Comparison of ENCODE assay signal across 19 cellular contexts in the genomic region with DNA sequence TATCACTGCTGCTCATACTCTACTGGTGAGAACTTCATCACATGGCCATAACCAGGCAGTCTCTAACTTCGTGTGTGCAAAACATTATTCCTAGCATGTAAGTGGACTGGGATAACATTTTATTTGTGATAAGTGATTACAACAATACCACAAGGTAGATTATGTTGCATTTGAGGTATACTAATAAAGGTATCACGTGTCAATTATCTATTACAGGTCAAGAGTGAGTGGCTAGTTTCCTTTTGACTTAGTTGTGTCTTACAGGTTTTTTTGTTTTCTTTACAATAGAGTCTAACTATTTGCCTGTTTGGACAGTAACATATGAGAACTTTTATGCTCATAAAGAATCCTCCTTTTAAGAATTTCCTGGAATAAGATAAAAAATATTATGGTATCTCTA.
DNase-seq lines count a peak whose midpoint lies in the region; ATAC-seq, FAIRE-seq and TF ChIP-seq lines count a peak whose summit lies in the region.
"Had no signal": no experiment of that assay in that cellular context is flagged by ENCODE, and none has a peak within 500 bp of the region (broad histone marks: within the 10 kb centered on the region; RNA-seq: fewer than 3 reads in every experiment).

No MANE protein-coding gene starts in this region.

- FAIRE-seq in HepG2 (lab: Jason Lieb, UNC) (no peak), pancreas (lab: Jason Lieb, UNC) (no peak)
- FAIRE-seq: H1 had no signal

- H2AFZ ChIP-seq in HepG2 (ENCODE audit: low read length) = no peak overlapping the region

- H3K9me3 ChIP-seq in liver (ENCODE audit: control insufficient read depth in 4 of 4, low read length in 3 of 4) = no peaks in the 10 kb centered on the region
- no peaks in the 10 kb centered on the region for H3K9me3 ChIP-seq in HepG2 (ENCODE audit: low read length)
- H3K9me3 ChIP-seq in colonic mucosa = no peaks in the 10 kb centered on the region
- no peaks in the 10 kb centered on the region for H3K9me3 ChIP-seq in pancreas
- H3K9me3 ChIP-seq: MG63, spleen had no signal

- H3K27me3 ChIP-seq in liver (ENCODE audit: control insufficient read depth in 4 of 4, insufficient read depth in 4 of 4, low read length in 3 of 4) (no peaks in the 10 kb centered on the region), HepG2 (ENCODE audit: control insufficient read depth in 1 of 2, insufficient read depth in 2 of 2, low read length in 2 of 2) (no peaks in the 10 kb centered on the region), colonic mucosa (no peaks in the 10 kb centered on the region), pancreas (no peaks in the 10 kb centered on the region)
- H3K27me3 ChIP-seq: MG63, spleen had no signal

- no peak overlapping the region for H3K9ac ChIP-seq in liver (ENCODE audit: low read depth in 1 of 2, low read length in 2 of 2)
- no peak overlapping the region for H3K9ac ChIP-seq in HepG2 (ENCODE audit: insufficient read depth, low read depth, low read length)
- H3K9ac ChIP-seq in colonic mucosa (ENCODE audit: low read depth in 2 of 2, low read length in 2 of 2) = no peak overlapping the region

- ATAC-seq in HepG2 (no peak), HG03432 (IDR thresholded peaks at IDR 0.05; ENCODE audit: unreplicated experiment) (peak; percentile 27), pancreas (no peak)
- ATAC-seq: left ventricle myocardium superior, T-helper 17 cell had no signal

- no peaks in the 10 kb centered on the region for H3K79me2 ChIP-seq in HepG2 (ENCODE audit: insufficient read depth, low read length)

- H3K36me3 ChIP-seq in liver (ENCODE audit: control insufficient read depth in 4 of 4, insufficient read depth in 3 of 4, low read depth in 1 of 4, low read length in 3 of 4) (no peaks in the 10 kb centered on the region), HepG2 (replicated peaks in 1 of 2; ENCODE audit: control insufficient read depth in 1 of 2, insufficient read depth in 2 of 2, low read length in 2 of 2) (no peaks in the 10 kb centered on the region), colonic mucosa (no peaks in the 10 kb centered on the region), pancreas (no peaks in the 10 kb centered on the region)
- H3K36me3 ChIP-seq: MG63, spleen had no signal

- no peak for DNase-seq in HepG2 (ENCODE audit: low spot score)
- no peak for DNase-seq in colonic mucosa
- DNase-seq in pancreas = no peak
- DNase-seq in islet precursor cell = no peak
- no peak for DNase-seq in NCI-H1105 (lab: John Stamatoyannopoulos, UW)
- no peak for DNase-seq in GM10248 (ENCODE audit: extremely low spot score)
- DNase-seq: activated CD4-positive, alpha-beta T cell treated with anti-CD3 and anti-CD28 coated beads, Interleukin-2, amount 10 ng/mL, durations not matched to agents 7 days and 5 days; activated effector memory CD4-positive, alpha-beta T cell treated with Interleukin-2 at 50 U/mL for 16 hours; DND-41; head of caudate nucleus; left ventricle myocardium superior; MG63; spleen; stimulated activated CD4-positive, alpha-beta T cell treated with anti-CD3 and anti-CD28 coated beads, Interleukin-4, amount 100 ng/mL, for 4 hours; T-helper 17 cell had no signal

- CTCF ChIA-PET in HepG2 (lab: Yijun Ruan, JAX; ENCODE audit: low intra/inter-chr PET ratio, low total read pairs) (interaction anchor here (1.4 kb wide), 1 partner anchor 12 kb away, joined by 4 read pairs; no protein-coding TSS in a partner anchor), GM10248 (lab: Yijun Ruan, JAX) (interaction anchor here (1.2 kb wide), 1 partner anchor 10 kb away, joined by 3 read pairs; no protein-coding TSS in a partner anchor)

- 29% methylated on average over 2 of the region's 2 CpGs for WGBS in liver
- WGBS in HepG2 (ENCODE audit: low lambda C conversion rate) = 50% methylated on average over 2 of the region's 2 CpGs
- WGBS in pancreas, 2 donors = 36 to 56% methylated on average over 2 of the region's 2 CpGs

- H3K27ac ChIP-seq in liver (ENCODE audit: low read depth in 1 of 2, low read length in 2 of 2) (peak overlapping the region; percentile 0 to 62), HepG2 (ENCODE audit: extremely low read length, insufficient read depth, low read length) (no peak overlapping the region), colonic mucosa (peak overlapping the region; percentile 24), pancreas (peak overlapping the region in 2 of 4 donors; percentile 7 to 56)
- H3K27ac ChIP-seq: coronary artery, spleen had no signal

- no TSS peak for BruUV-seq in HepG2 (replicated peaks; lab: Mats Ljungman, UMichigan)

- TF ChIP-seq EP300 in HepG2 (IDR thresholded peaks at IDR 0.05; ENCODE audit: low read depth in 2 of 2, low read length in 2 of 2) (no peak), HepG2 (CRISPR knock-in tag; IDR thresholded peaks at IDR 0.05; ENCODE audit: borderline replicate concordance) (no peak)

- H3K4me3 ChIP-seq in liver (ENCODE audit: low read depth in 1 of 3, low read length in 3 of 3) = no peak overlapping the region
- no peak overlapping the region for H3K4me3 ChIP-seq in HepG2 (replicated peaks in 1 of 3; ENCODE audit: insufficient read depth in 1 of 3, low read depth in 2 of 3, low read length in 3 of 3)
- H3K4me3 ChIP-seq in colonic mucosa = no peak overlapping the region
- no peak overlapping the region for H3K4me3 ChIP-seq in pancreas
- H3K4me3 ChIP-seq: coronary artery, MG63, spleen had no signal

- no peak for TF ChIP-seq POLR2A in HepG2 (IDR thresholded peaks at IDR 0.05; ENCODE audit: insufficient read depth in 1 of 2, low read depth in 2 of 2, low read length in 2 of 2)

- H4K20me1 ChIP-seq in HepG2 (ENCODE audit: insufficient read depth, low read length) = no peaks in the 10 kb centered on the region

- in situ Hi-C loops in HepG2 (cut with HindIII; ENCODE audit: extremely low pct_ligation_motif_present, low pct_unique_long_range_greater_than_20kb) = no loop called here

- intact Hi-C loops in HepG2 (cut with micrococcal nuclease; ENCODE audit: unreplicated experiment) = no loop called here
- intact Hi-C loops in colonic mucosa (cut with DNase I) = no loop called here
- intact Hi-C loops in pancreas (cut with DNase I) = no loop called here

- TF ChIP-seq RAD21 in liver (IDR thresholded peaks at IDR 0.05) = no peak
- TF ChIP-seq RAD21 in HepG2 (CRISPR knock-in tag; IDR thresholded peaks at IDR 0.05) = no peak

- POLR2A ChIA-PET in HepG2 (lab: Yijun Ruan, JAX) = interaction anchor here (1.4 kb wide), 1 partner anchor 12 kb away, joined by 6 read pairs; no protein-coding TSS in a partner anchor
- POLR2A ChIA-PET in GM10248 (lab: Yijun Ruan, JAX) = no interaction called here

- H3K4me1 ChIP-seq in liver (ENCODE audit: control insufficient read depth in 4 of 4, insufficient read depth in 4 of 4, low read length in 3 of 4) = peaks cover 5 to 53% (median 41%) of the 10 kb centered on the region in 4 donors
- H3K4me1 ChIP-seq in HepG2 (ENCODE audit: insufficient read depth, low read length) = peaks cover 91% of the 10 kb centered on the region
- H3K4me1 ChIP-seq in colonic mucosa = no peaks in the 10 kb centered on the region
- H3K4me1 ChIP-seq in pancreas = peaks cover 10 to 15% (median 13%) of the 10 kb centered on the region in 3 donors
- H3K4me1 ChIP-seq: spleen had no signal

- no peak for TF ChIP-seq CTCF in liver (IDR thresholded peaks at IDR 0.05; ENCODE audit: low read depth, low read length, missing input control)
- TF ChIP-seq CTCF in HepG2 (CRISPR knock-in tag; IDR thresholded peaks at IDR 0.05) = no peak
- no peak for TF ChIP-seq CTCF in colonic mucosa (IDR thresholded peaks at IDR 0.05)
- no peak for TF ChIP-seq CTCF in pancreas (IDR thresholded peaks at IDR 0.05)
- no peak for TF ChIP-seq CTCF in GM10248 (IDR thresholded peaks at IDR 0.05; ENCODE audit: control extremely low read depth, extremely low read depth, low read depth, missing control alignments)

- no peak overlapping the region for H3K4me2 ChIP-seq in HepG2 (ENCODE audit: low read depth, low read length)

TF ChIP-seq in liver, 16 proteins besides CTCF, POLR2A, EP300 and RAD21 (continues in another document):
- TF ChIP-seq HNF4A (conservative IDR thresholded peaks at IDR 0.05) (no peak), HNF4G (IDR thresholded peaks at IDR 0.05) (no peak)

TF ChIP-seq in HepG2, 621 proteins besides CTCF, POLR2A, EP300 and RAD21:
- TF ChIP-seq ZNF230 (CRISPR knock-in tag; IDR thresholded peaks at IDR 0.05) = no peak
